ENCODE assay signal across 37 cellular contexts in the genomic region with DNA sequence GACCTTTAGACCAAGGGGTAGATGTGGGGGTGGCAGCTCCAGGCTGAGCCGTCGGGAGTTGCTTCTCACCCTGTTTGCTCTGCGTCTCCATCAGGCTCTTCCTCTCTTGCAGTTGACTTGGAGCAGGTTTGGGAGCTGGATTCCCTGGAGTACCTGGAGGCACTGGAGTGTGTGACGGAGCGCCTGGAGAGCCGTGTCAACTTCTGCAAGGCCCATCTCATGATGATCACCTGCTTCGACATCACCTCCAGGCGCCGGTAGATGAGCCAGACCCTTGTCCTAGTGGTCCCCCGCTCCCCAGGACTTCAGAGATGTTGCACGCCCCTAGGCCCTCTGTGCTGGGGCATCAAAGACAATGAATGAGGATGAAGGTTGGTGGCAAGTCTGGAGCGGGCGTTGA.
"Had no signal": no experiment of that assay in that cellular context is flagged by ENCODE, and none has a peak within 500 bp of the region (broad histone marks: within the 10 kb centered on the region; RNA-seq: fewer than 3 reads in every experiment).

No MANE protein-coding gene starts in this region.

- ATAC-seq: activated CD8-positive, alpha-beta T cell treated with anti-CD3 and anti-CD28 coated beads for 36 hours; activated naive CD4-positive, alpha-beta T cell treated with anti-CD3 and anti-CD28 coated beads, Interleukin-2, amount 50 U/mL, for 72 hours; activated T-cell treated with anti-CD3 and anti-CD28 coated beads, Interleukin-2, amount 50 U/mL, for 4 hours; activated T-cell treated with anti-CD3 and anti-CD28 coated beads, Interleukin-2, amount 50 U/mL, for 72 hours; activated T-helper 17 cell treated with anti-CD3 and anti-CD28 coated beads, Interleukin-2, amount 50 U/mL, for 72 hours; body of pancreas had no signal

- H3K9me3 ChIP-seq: adrenal gland, body of pancreas, breast epithelium had no signal

- H3K4me1 ChIP-seq: adrenal gland, body of pancreas, breast epithelium had no signal

- DNase-seq: activated B cell treated with CpG ODN at 0.5 μM for 24 hours; activated CD4-positive, alpha-beta memory T cell treated with anti-CD3 and anti-CD28 coated beads for 36 hours; activated CD4-positive, alpha-beta T cell treated with anti-CD3 and anti-CD28 coated beads for 4 hours; activated CD4-positive, alpha-beta T cell treated with anti-CD3 and anti-CD28 coated beads, Interleukin-2, amount 10 ng/mL, durations not matched to agents 24 days and 14 days; activated CD4-positive, alpha-beta T cell treated with anti-CD3 and anti-CD28 coated beads, Interleukin-2, amount 50 U/mL, for 1 hour; activated CD4-positive, alpha-beta T cell treated with anti-CD3 and anti-CD28 coated beads, Interleukin-2, amount 50 U/mL, for 4 hours; activated CD4-positive, CD25-positive, alpha-beta regulatory T cell treated with anti-CD3 and anti-CD28 coated beads, Interleukin-2, amount 50 U/mL, for 72 hours; activated CD8-positive, alpha-beta memory T cell treated with anti-CD3 and anti-CD28 coated beads, Interleukin-2, amount 50 U/mL, for 4 hours; activated CD8-positive, alpha-beta T cell treated with anti-CD3 and anti-CD28 coated beads for 36 hours; activated effector memory CD4-positive, alpha-beta T cell treated with anti-CD3 and anti-CD28 coated beads, Interleukin-2, amount 50 U/mL, for 16 hours; activated gamma-delta T cell treated with Interleukin-2 at 50 U/mL for 16 hours; activated naive CD4-positive, alpha-beta T cell; activated naive CD4-positive, alpha-beta T cell treated with anti-CD3 and anti-CD28 coated beads for 36 hours; activated naive CD4-positive, alpha-beta T cell treated with anti-CD3 and anti-CD28 coated beads, Interleukin-2, amount 50 U/mL, for 16 hours; activated naive CD8-positive, alpha-beta T cell treated with anti-CD3 and anti-CD28 coated beads for 36 hours; activated T-cell treated with anti-CD3 and anti-CD28 coated beads for 4 hours; activated T-cell treated with anti-CD3 and anti-CD28 coated beads, Interleukin-2, amount 50 U/mL, for 1 hour; activated T-cell treated with anti-CD3 and anti-CD28 coated beads, Interleukin-2, amount 50 U/mL, for 4 hours; activated T-cell treated with anti-CD3 and anti-CD28 coated beads, Interleukin-2, amount 50 U/mL, for 72 hours; adrenal gland; amniotic stem cell; aorta; body of pancreas; brain microvascular endothelial cell; caudate nucleus; SW 1271; T-helper 1 cell; T-helper 2 cell; T-helper 9 cell had no signal

- H3K4me3 ChIP-seq: adrenal gland, body of pancreas, breast epithelium had no signal

- H3K27ac ChIP-seq: adrenal gland, body of pancreas, brain microvascular endothelial cell, breast epithelium, VCaP had no signal

- H3K9me3 Mint-ChIP-seq: activated B cell treated with CpG ODN at 0.5 μM for 24 hours; activated CD4-positive, alpha-beta memory T cell treated with anti-CD3 and anti-CD28 coated beads for 36 hours; activated CD4-positive, alpha-beta T cell treated with anti-CD3 and anti-CD28 coated beads, Interleukin-2, amount 10 ng/mL, durations not matched to agents 24 days and 14 days; activated CD8-positive, alpha-beta T cell treated with anti-CD3 and anti-CD28 coated beads for 36 hours; activated naive CD4-positive, alpha-beta T cell treated with anti-CD3 and anti-CD28 coated beads for 36 hours; activated naive CD4-positive, alpha-beta T cell treated with anti-CD3 and anti-CD28 coated beads, Interleukin-2, amount 50 U/mL, for 72 hours; activated naive CD8-positive, alpha-beta T cell treated with anti-CD3 and anti-CD28 coated beads for 36 hours; activated T-cell treated with anti-CD3 and anti-CD28 coated beads, Interleukin-2, amount 50 U/mL, for 4 hours; activated T-cell treated with anti-CD3 and anti-CD28 coated beads, Interleukin-2, amount 50 U/mL, for 72 hours; activated T-helper 1 cell treated with anti-CD3 and anti-CD28 coated beads, Interleukin-12 subunit alpha, Interleukin-12 subunit beta, Interleukin-2, Interleukin-4 antibody, amounts not matched to agents 30 ng/mL and 10 ng/mL and 1 ng/mL, durations not matched to agents 14 hours and 24 hours and 36 hours; activated T-helper 17 cell treated with anti-CD3 and anti-CD28 coated beads, Interleukin-2, amount 50 U/mL, for 72 hours; central memory CD8-positive, alpha-beta T cell; T-helper 1 cell treated with Interleukin-12 subunit alpha and Interleukin-12 subunit beta and Interleukin-4 antibody, amounts not matched to agents 30 μg/mL and 1 μg/mL, for 36 hours; T-helper 2 cell treated with Interferon-gamma antibody and Interleukin-4, amounts not matched to agents 5 μg/mL and 100 μg/mL, for 36 hours had no signal

- H3K36me3 Mint-ChIP-seq: activated CD4-positive, alpha-beta memory T cell treated with anti-CD3 and anti-CD28 coated beads for 36 hours; activated naive CD4-positive, alpha-beta T cell treated with anti-CD3 and anti-CD28 coated beads, Interleukin-2, amount 50 U/mL, for 72 hours; activated naive CD8-positive, alpha-beta T cell treated with anti-CD3 and anti-CD28 coated beads for 36 hours had no signal

- H3K27me3 Mint-ChIP-seq: activated B cell treated with CpG ODN at 0.5 μM for 24 hours; activated CD4-positive, alpha-beta memory T cell treated with anti-CD3 and anti-CD28 coated beads for 36 hours; activated CD4-positive, alpha-beta T cell treated with anti-CD3 and anti-CD28 coated beads, Interleukin-2, amount 10 ng/mL, durations not matched to agents 24 days and 14 days; activated CD8-positive, alpha-beta T cell treated with anti-CD3 and anti-CD28 coated beads for 36 hours; activated naive CD8-positive, alpha-beta T cell treated with anti-CD3 and anti-CD28 coated beads for 36 hours; activated T-helper 17 cell treated with anti-CD3 and anti-CD28 coated beads, Interleukin-2, amount 50 U/mL, for 72 hours; central memory CD8-positive, alpha-beta T cell had no signal

- H3K27me3 ChIP-seq: adrenal gland, body of pancreas, brain microvascular endothelial cell, breast epithelium had no signal

- H3K4me1 Mint-ChIP-seq: activated CD4-positive, alpha-beta T cell treated with anti-CD3 and anti-CD28 coated beads, Interleukin-2, amount 10 ng/mL, durations not matched to agents 24 days and 14 days; activated naive CD8-positive, alpha-beta T cell treated with anti-CD3 and anti-CD28 coated beads for 36 hours; activated T-helper 17 cell treated with anti-CD3 and anti-CD28 coated beads, Interleukin-2, amount 50 U/mL, for 72 hours; central memory CD8-positive, alpha-beta T cell had no signal

- H3K4me3 Mint-ChIP-seq: activated B cell treated with CpG ODN at 0.5 μM for 24 hours; activated CD4-positive, alpha-beta memory T cell treated with anti-CD3 and anti-CD28 coated beads for 36 hours; activated CD4-positive, alpha-beta T cell treated with anti-CD3 and anti-CD28 coated beads, Interleukin-2, amount 10 ng/mL, durations not matched to agents 24 days and 14 days; activated CD8-positive, alpha-beta T cell treated with anti-CD3 and anti-CD28 coated beads for 36 hours; activated naive CD4-positive, alpha-beta T cell treated with anti-CD3 and anti-CD28 coated beads for 36 hours; activated naive CD8-positive, alpha-beta T cell treated with anti-CD3 and anti-CD28 coated beads for 36 hours; activated T-cell treated with anti-CD3 and anti-CD28 coated beads, Interleukin-2, amount 50 U/mL, for 4 hours; activated T-cell treated with anti-CD3 and anti-CD28 coated beads, Interleukin-2, amount 50 U/mL, for 72 hours; activated T-helper 1 cell treated with anti-CD3 and anti-CD28 coated beads, Interleukin-12 subunit alpha, Interleukin-12 subunit beta, Interleukin-2, Interleukin-4 antibody, amounts not matched to agents 30 ng/mL and 10 ng/mL and 1 ng/mL, durations not matched to agents 14 hours and 24 hours and 36 hours; activated T-helper 17 cell treated with anti-CD3 and anti-CD28 coated beads, Interleukin-2, amount 50 U/mL, for 72 hours; central memory CD8-positive, alpha-beta T cell; T-helper 1 cell treated with Interleukin-12 subunit alpha and Interleukin-12 subunit beta and Interleukin-4 antibody, amounts not matched to agents 30 μg/mL and 1 μg/mL, for 36 hours; T-helper 2 cell treated with Interferon-gamma antibody and Interleukin-4, amounts not matched to agents 5 μg/mL and 100 μg/mL, for 36 hours had no signal

- H3K36me3 ChIP-seq: adrenal gland, brain microvascular endothelial cell, breast epithelium had no signal

- H3K27ac Mint-ChIP-seq: activated B cell treated with CpG ODN at 0.5 μM for 24 hours; activated CD4-positive, alpha-beta memory T cell treated with anti-CD3 and anti-CD28 coated beads for 36 hours; activated CD4-positive, alpha-beta T cell treated with anti-CD3 and anti-CD28 coated beads, Interleukin-2, amount 10 ng/mL, durations not matched to agents 24 days and 14 days; activated CD8-positive, alpha-beta T cell treated with anti-CD3 and anti-CD28 coated beads for 36 hours; activated naive CD4-positive, alpha-beta T cell treated with anti-CD3 and anti-CD28 coated beads for 36 hours; activated naive CD4-positive, alpha-beta T cell treated with anti-CD3 and anti-CD28 coated beads, Interleukin-2, amount 50 U/mL, for 72 hours; activated naive CD8-positive, alpha-beta T cell treated with anti-CD3 and anti-CD28 coated beads for 36 hours; activated T-cell treated with anti-CD3 and anti-CD28 coated beads, Interleukin-2, amount 50 U/mL, for 72 hours; activated T-helper 1 cell treated with anti-CD3 and anti-CD28 coated beads, Interleukin-12 subunit alpha, Interleukin-12 subunit beta, Interleukin-2, Interleukin-4 antibody, amounts not matched to agents 30 ng/mL and 10 ng/mL and 1 ng/mL, durations not matched to agents 14 hours and 24 hours and 36 hours; activated T-helper 17 cell treated with anti-CD3 and anti-CD28 coated beads, Interleukin-2, amount 50 U/mL, for 72 hours; T-helper 1 cell treated with Interleukin-12 subunit alpha and Interleukin-12 subunit beta and Interleukin-4 antibody, amounts not matched to agents 30 μg/mL and 1 μg/mL, for 36 hours; T-helper 2 cell treated with Interferon-gamma antibody and Interleukin-4, amounts not matched to agents 5 μg/mL and 100 μg/mL, for 36 hours had no signal
